ENCODE assay signal across 11 cellular contexts in the genomic region with DNA sequence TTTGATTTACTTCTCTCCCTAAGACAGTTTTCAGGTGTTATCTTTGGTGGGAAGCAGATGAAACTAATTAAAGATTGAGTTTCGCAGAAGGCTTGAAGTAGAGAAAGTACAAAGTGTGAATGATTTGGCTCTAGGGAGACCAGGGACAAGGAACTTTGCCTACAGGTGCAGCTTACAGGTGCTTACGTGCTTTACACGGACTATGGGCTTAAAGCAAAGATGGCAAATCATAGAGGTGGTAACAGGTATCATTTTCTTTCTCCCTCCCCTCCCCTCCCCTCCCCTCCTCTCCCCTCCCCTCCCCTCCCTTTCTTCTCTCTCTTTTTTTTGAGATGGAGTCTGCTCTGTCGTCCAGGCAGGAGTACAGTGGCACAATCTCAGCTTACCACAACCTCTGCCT.
"Had no signal": no experiment of that assay in that cellular context is flagged by ENCODE, and none has a peak within 500 bp of the region (broad histone marks: within the 10 kb centered on the region; RNA-seq: fewer than 3 reads in every experiment).

No MANE protein-coding gene starts in this region.

- H3K27ac ChIP-seq: GM23248 had no signal

- H3K36me3 ChIP-seq: HAP-1 had no signal

- H2AFZ ChIP-seq: GM23248, GM23338 had no signal

- H3K4me3 ChIP-seq: GM23248, GM23338, HAP-1 had no signal

- H3K4me1 ChIP-seq: HAP-1 had no signal

- H3K9ac ChIP-seq: GM23248 had no signal

- FAIRE-seq: H1, H54 had no signal

- ATAC-seq: GM23338, HCT116 had no signal

- H3K4me2 ChIP-seq: GM23338 had no signal

- H3K9me3 ChIP-seq: HAP-1 had no signal

- DNase-seq: GM23248, GOT3, H7, H9, HCEC 1CT, HFFc6 had no signal
